9 cellular contexts compared by ENCODE assay signal in genomic region chr2:176178271-176178806, GRCh38. TPM values are rescaled to one million over a fixed set of nuclear protein-coding genes. Genes with fewer than 3 reads are reported as not detected.
DNase-seq lines count a peak whose midpoint lies in the region; ATAC-seq and TF ChIP-seq lines count a peak whose summit lies in the region.
"Had no signal": no experiment of that assay in that cellular context is flagged by ENCODE, and none has a peak within 500 bp of the region (broad histone marks: within the 10 kb centered on the region; RNA-seq: fewer than 3 reads in every experiment).

No MANE protein-coding gene starts in this region.

- TF ChIP-seq POLR2A in Peyer's patch (IDR thresholded peaks at IDR 0.05): no peak

- H3K4me1 ChIP-seq in Peyer's patch (peaks cover 0 to 18% (median 0%) of the 10 kb centered on the region in 4 donors), iPS-15b (ENCODE audit: control insufficient read depth, insufficient read depth, low read length) (peaks cover 24% of the 10 kb centered on the region), thoracic aorta (ENCODE audit: control insufficient read depth in 1 of 2, low read depth in 2 of 2) (peaks cover 0 to 11% of the 10 kb centered on the region in 2 donors)

- H3K27me3 ChIP-seq in Peyer's patch (no peaks in the 10 kb centered on the region), iPS-15b (ENCODE audit: control insufficient read depth, insufficient read depth, low read length) (peaks cover 99% of the 10 kb centered on the region), thoracic aorta (replicated peaks; ENCODE audit: insufficient read depth) (peaks cover 15% of the 10 kb centered on the region)

- H3K4me3 Mint-ChIP-seq in activated T-cell treated with anti-CD3 and anti-CD28 coated beads, Interleukin-2, amount 50 U/mL, for 4 hours: no peak overlapping the region

- TF ChIP-seq CTCF in Peyer's patch (IDR thresholded peaks at IDR 0.05): no peak
- no peak for TF ChIP-seq CTCF in thoracic aorta (IDR thresholded peaks at IDR 0.05)

- H3K4me1 Mint-ChIP-seq in activated T-cell treated with anti-CD3 and anti-CD28 coated beads, Interleukin-2, amount 50 U/mL, for 4 hours (ENCODE audit: low read depth): peaks cover 6% of the 10 kb centered on the region

- DNase-seq in activated T-cell treated with anti-CD3 and anti-CD28 coated beads, Interleukin-2, amount 50 U/mL, for 4 hours: no peak
- no peak for DNase-seq in activated T-cell treated with anti-CD3 and anti-CD28 coated beads for 4 hours
- DNase-seq in Peyer's patch: no peak
- no peak for DNase-seq in thoracic aorta (ENCODE audit: low spot score)
- DNase-seq in ureter (ENCODE audit: low spot score): no peak
- DNase-seq in effector CD4-positive, alpha-beta T cell: no peak
- DNase-seq: NCI-H1092 had no signal

- no peak overlapping the region for H3K9ac ChIP-seq in iPS-15b (ENCODE audit: low read depth, low read length)

- peak overlapping the region in 3 of 4 donors; percentile 1 to 53 (median 28) for H3K27ac ChIP-seq in Peyer's patch
- H3K27ac ChIP-seq in thoracic aorta: no peak overlapping the region

- H3K4me3 ChIP-seq in Peyer's patch (peak overlapping the region in 3 of 4 donors; percentile 5 to 43 (median 37)), iPS-15b (ENCODE audit: low read depth, low read length) (peak overlapping the region; percentile 57), thoracic aorta (peak overlapping the region; percentile 62)

- H3K36me3 ChIP-seq in Peyer's patch (no peaks in the 10 kb centered on the region), iPS-15b (ENCODE audit: control insufficient read depth, insufficient read depth, low read length) (no peaks in the 10 kb centered on the region), thoracic aorta (no peaks in the 10 kb centered on the region)

- no peaks in the 10 kb centered on the region for H3K9me3 Mint-ChIP-seq in activated T-cell treated with anti-CD3 and anti-CD28 coated beads, Interleukin-2, amount 50 U/mL, for 4 hours

- peaks cover 83% of the 10 kb centered on the region for H3K27me3 Mint-ChIP-seq in activated T-cell treated with anti-CD3 and anti-CD28 coated beads, Interleukin-2, amount 50 U/mL, for 4 hours (ENCODE audit: low read depth)

- no peaks in the 10 kb centered on the region for H3K9me3 ChIP-seq in Peyer's patch
- H3K9me3 ChIP-seq in iPS-15b (ENCODE audit: control insufficient read depth, insufficient read depth, low read length): no peaks in the 10 kb centered on the region
- H3K9me3 ChIP-seq in thoracic aorta: no peaks in the 10 kb centered on the region

- H3K36me3 Mint-ChIP-seq in activated T-cell treated with anti-CD3 and anti-CD28 coated beads, Interleukin-2, amount 50 U/mL, for 4 hours (ENCODE audit: insufficient read depth): no peaks in the 10 kb centered on the region

- peak; percentile 28 to 52 for ATAC-seq in activated T-cell treated with anti-CD3 and anti-CD28 coated beads, Interleukin-2, amount 50 U/mL, for 4 hours
- ATAC-seq in thoracic aorta (ENCODE audit: insufficient number of reproducible peaks, low FRiP score, low read depth): no peak
- ATAC-seq in HG03039 (IDR thresholded peaks at IDR 0.05; ENCODE audit: unreplicated experiment): no peak

RNA-seq across cellular contexts. Expression of gene HOXD1, which starts 10.1 kb away (rescaled TPM):
- total RNA-seq in activated T-cell treated with anti-CD3 and anti-CD28 coated beads, Interleukin-2, amount 50 U/mL, for 4 hours: not detected
- 10 to 100 TPM in 1 of 4 donors, 1 to 10 TPM in 3; 2.5 to 11.5 (median 9.5) TPM for total RNA-seq in Peyer's patch
- under 1 TPM in 1 of 2 donors, not detected in 1; 0.71 TPM for total RNA-seq in thoracic aorta
- total RNA-seq in ureter: 11.1 TPM

RNA-seq across cellular contexts. Expression of gene HOXD3, which starts 21.2 kb away (rescaled TPM):
- not detected for total RNA-seq in activated T-cell treated with anti-CD3 and anti-CD28 coated beads, Interleukin-2, amount 50 U/mL, for 4 hours
- total RNA-seq in Peyer's patch (1 to 10 TPM; 2.0 to 9.1 (median 8.3) TPM), thoracic aorta (1 to 10 TPM; 1.2 to 3.9 TPM), ureter (28.2 TPM)

RNA-seq across cellular contexts. Expression of gene HOXD4, which starts 27.0 kb away (rescaled TPM):
- total RNA-seq in activated T-cell treated with anti-CD3 and anti-CD28 coated beads, Interleukin-2, amount 50 U/mL, for 4 hours: not detected
- total RNA-seq in Peyer's patch (10 to 100 TPM in 2 of 4 donors, 1 to 10 TPM in 2; 1.7 to 13.2 (median 7.0) TPM), thoracic aorta (1 to 10 TPM; 4.8 to 9.3 TPM), ureter (22.4 TPM)

RNA-seq across cellular contexts. Expression of gene HOXD8, which starts 48.8 kb away (rescaled TPM):
- total RNA-seq in activated T-cell treated with anti-CD3 and anti-CD28 coated beads, Interleukin-2, amount 50 U/mL, for 4 hours: under 1 TPM in 1 of 3 donors, not detected in 2; 0.11 TPM
- total RNA-seq in Peyer's patch: 1 to 10 TPM; 3.3 to 9.1 (median 5.0) TPM
- total RNA-seq in thoracic aorta: 10 to 100 TPM in 1 of 2 donors, 1 to 10 TPM in 1; 3.9 to 11.2 TPM
- total RNA-seq in ureter: 41.7 TPM

RNA-seq across cellular contexts. Expression of gene HOXD9, which starts 55.8 kb away (rescaled TPM):
- total RNA-seq in activated T-cell treated with anti-CD3 and anti-CD28 coated beads, Interleukin-2, amount 50 U/mL, for 4 hours: not detected
- total RNA-seq in Peyer's patch (under 1 TPM in 1 of 4 donors, not detected in 3; 0.70 TPM), thoracic aorta (1 to 10 TPM in 1 of 2 donors, not detected in 1; 1.4 TPM), ureter (19.8 TPM)

Comparison
In these comparisons a context has a peak if more than half of its experiments do, and no peak if none do; other contexts are left out.
1. ATAC-seq: peak in activated T-cell treated with anti-CD3 and anti-CD28 coated beads, Interleukin-2, amount 50 U/mL, for 4 hours (2 of 2); none in thoracic aorta (single experiment) and HG03039 (single experiment).
2. H3K27ac ChIP-seq: peak in Peyer's patch (3 of 4); none in thoracic aorta (0 of 2).
3. Peak in every context shown above with its lines, with median percentiles within 50 percentile points of each other: H3K4me3 ChIP-seq.